In the genomic region with DNA sequence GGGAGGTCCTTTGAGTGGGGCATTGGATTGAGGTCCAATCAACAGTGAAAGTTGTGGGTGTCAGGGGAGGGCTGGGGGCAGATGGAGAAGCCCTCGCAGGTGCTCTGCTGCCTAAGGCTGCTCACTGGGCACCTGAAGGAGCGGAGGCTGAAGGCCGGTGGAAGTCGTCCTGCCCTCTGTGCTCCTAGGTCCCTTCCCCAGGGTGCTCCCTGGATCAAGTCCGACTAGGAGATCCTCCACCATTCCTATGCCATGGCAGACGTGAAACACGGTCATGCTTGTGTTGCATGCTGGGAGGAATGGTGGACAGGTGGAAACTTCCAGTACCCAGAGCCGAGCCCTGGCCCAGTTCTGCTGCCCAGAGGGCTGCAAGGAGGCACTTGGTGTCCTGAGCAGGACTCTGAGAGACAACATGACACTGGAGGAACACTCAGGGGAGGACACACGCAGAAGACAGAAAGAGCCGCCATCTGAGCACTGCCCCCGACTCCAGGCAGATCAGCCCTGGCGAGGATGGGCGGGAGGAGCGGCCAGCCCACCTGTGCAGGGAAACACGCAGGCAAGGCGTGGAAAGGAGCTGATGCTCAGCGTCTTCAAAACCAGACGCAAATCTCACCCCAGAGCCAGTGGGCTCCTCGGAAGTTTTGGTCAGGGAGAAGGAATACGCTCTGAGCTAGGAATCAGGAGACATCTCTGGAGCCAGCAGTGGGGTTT, we compare ENCODE assay signal across 1 cellular context.
TF ChIP-seq lines count a peak whose summit lies in the region.

No MANE protein-coding gene starts in this region.

TF ChIP-seq in H1, 55 proteins besides CTCF, POLR2A, EP300 and RAD21:
- TF ChIP-seq TEAD4 (IDR thresholded peaks at IDR 0.05; ENCODE audit: low read depth, low read length) (no peak), PHF8 (conservative IDR thresholded peaks at IDR 0.05; ENCODE audit: low read depth, low read length) (no peak)
- TF ChIP-seq, protein P1, sequence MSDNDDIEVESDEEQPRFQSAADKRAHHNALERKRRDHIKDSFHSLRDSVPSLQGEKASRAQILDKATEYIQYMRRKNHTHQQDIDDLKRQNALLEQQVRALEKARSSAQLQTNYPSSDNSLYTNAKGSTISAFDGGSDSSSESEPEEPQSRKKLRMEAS (IDR thresholded peaks at IDR 0.05), result no peak
